ENCODE assay signal across 13 cellular contexts in genomic region chr5:13325765-13326164, GRCh38.
DNase-seq lines count a peak whose midpoint lies in the region; ATAC-seq and TF ChIP-seq lines count a peak whose summit lies in the region.
"Had no signal": no experiment of that assay in that cellular context is flagged by ENCODE, and none has a peak within 500 bp of the region (broad histone marks: within the 10 kb centered on the region; RNA-seq: fewer than 3 reads in every experiment).

No MANE protein-coding gene starts in this region.

- CTCF ChIA-PET in PC-3 (lab: Charles Lee): no interaction called here

- intact Hi-C loops in PC-3 (cut with micrococcal nuclease): no loop called here
- intact Hi-C loops in body of pancreas (cut with DNase I): no loop called here
- intact Hi-C loops in vagina (cut with DNase I): no loop called here

- H3K4me1 ChIP-seq in PC-3 (ENCODE audit: insufficient read depth, low read length): peaks cover 18% of the 10 kb centered on the region
- H3K4me1 ChIP-seq in body of pancreas: no peaks in the 10 kb centered on the region
- H3K4me1 ChIP-seq in vagina: no peaks in the 10 kb centered on the region
- H3K4me1 ChIP-seq: SJCRH30 had no signal

- H3K36me3 ChIP-seq in PC-3 (ENCODE audit: low read depth, low read length) (no peaks in the 10 kb centered on the region), body of pancreas (replicated peaks in 1 of 2; ENCODE audit: insufficient read depth in 1 of 2, low read depth in 2 of 2) (no peaks in the 10 kb centered on the region), vagina (no peaks in the 10 kb centered on the region)
- H3K36me3 ChIP-seq: SJCRH30 had no signal

- ATAC-seq in PC-3: peak; percentile 37; the same call in 1 of the 2 replicates
- no peak for ATAC-seq in body of pancreas

- H3K79me2 ChIP-seq in PC-3 (ENCODE audit: low read length): no peaks in the 10 kb centered on the region

- H3K27me3 ChIP-seq in PC-3 (ENCODE audit: low read length): no peaks in the 10 kb centered on the region
- no peaks in the 10 kb centered on the region for H3K27me3 ChIP-seq in body of pancreas
- no peaks in the 10 kb centered on the region for H3K27me3 ChIP-seq in vagina
- H3K27me3 ChIP-seq: SJCRH30 had no signal

- WGBS in body of pancreas, 2 donors: 31 to 50% methylated on average over 1 of the region's 1 CpG

- no peak for TF ChIP-seq POLR2A in body of pancreas (IDR thresholded peaks at IDR 0.05)
- no peak for TF ChIP-seq POLR2A in vagina (IDR thresholded peaks at IDR 0.05)

- no peak overlapping the region for H3K9ac ChIP-seq in PC-3 (ENCODE audit: low read length)

- H2AFZ ChIP-seq in PC-3 (ENCODE audit: low read length): no peak overlapping the region

- H3K9me2 ChIP-seq in PC-3 (replicated peaks; ENCODE audit: low read length): no peaks in the 10 kb centered on the region

- DNase-seq in EL (peak; percentile 0), PC-3 (peak; percentile 70), epithelial cell of esophagus (ENCODE audit: low read depth) (peak; percentile 39), renal cortical epithelial cell (ENCODE audit: low read depth) (peak; percentile 47), AG08396 (ENCODE audit: low spot score) (no peak), body of pancreas (no peak), NCI-H2029 (lab: John Stamatoyannopoulos, UW) (no peak), vagina (ENCODE audit: extremely low spot score in 2 of 2) (no peak)
- DNase-seq: AML-193, GOT3, NCI-H2029 treated with DMSO at 0.1 percent for 48 hours, NCI-H510A treated with DMSO at 0.1 percent for 48 hours, SJCRH30 had no signal

- H3K4me3 ChIP-seq in PC-3 (ENCODE audit: low read length) (no peak overlapping the region), epithelial cell of esophagus (ENCODE audit: low read length) (no peak overlapping the region), body of pancreas (no peak overlapping the region), vagina (no peak overlapping the region)
- H3K4me3 ChIP-seq: SJCRH30 had no signal

- no peaks in the 10 kb centered on the region for H3F3A ChIP-seq in PC-3 (ENCODE audit: low read length, unreplicated experiment)

- no TSS peak for BruUV-seq in PC-3 (replicated peaks; lab: Mats Ljungman, UMichigan)

- no peak overlapping the region for H3K4me2 ChIP-seq in PC-3 (ENCODE audit: low read length)

- H3K9me3 ChIP-seq in PC-3 (ENCODE audit: low read length) (no peaks in the 10 kb centered on the region), body of pancreas (no peaks in the 10 kb centered on the region), vagina (no peaks in the 10 kb centered on the region)
- H3K9me3 ChIP-seq: SJCRH30 had no signal

- TF ChIP-seq CTCF in PC-3 (conservative IDR thresholded peaks at IDR 0.05; ENCODE audit: low read depth, low read length) (no peak), epithelial cell of esophagus (IDR thresholded peaks at IDR 0.05; ENCODE audit: insufficient read depth, low read depth, low read length, missing control alignments) (no peak), body of pancreas (IDR thresholded peaks at IDR 0.05) (no peak), vagina (IDR thresholded peaks at IDR 0.05) (no peak)

- POLR2A ChIA-PET in PC-3 (lab: Charles Lee; ENCODE audit: unreplicated experiment): no interaction called here

- H3K27ac ChIP-seq in PC-3 (ENCODE audit: low read length) (no peak overlapping the region), body of pancreas (no peak overlapping the region), vagina (no peak overlapping the region)
- H3K27ac ChIP-seq: SJCRH30 had no signal

- H4K20me1 ChIP-seq in PC-3 (ENCODE audit: low read length): no peaks in the 10 kb centered on the region

Comparison
In these comparisons a context has a peak if more than half of its experiments do, and no peak if none do; other contexts are left out.
1. DNase-seq: peak in EL (single experiment), PC-3 (single experiment), epithelial cell of esophagus (single experiment) and renal cortical epithelial cell (single experiment); none in AG08396 (single experiment), body of pancreas (0 of 4), NCI-H2029 (single experiment) and vagina (0 of 2).